1 cellular context compared by ENCODE assay signal in the genomic region with DNA sequence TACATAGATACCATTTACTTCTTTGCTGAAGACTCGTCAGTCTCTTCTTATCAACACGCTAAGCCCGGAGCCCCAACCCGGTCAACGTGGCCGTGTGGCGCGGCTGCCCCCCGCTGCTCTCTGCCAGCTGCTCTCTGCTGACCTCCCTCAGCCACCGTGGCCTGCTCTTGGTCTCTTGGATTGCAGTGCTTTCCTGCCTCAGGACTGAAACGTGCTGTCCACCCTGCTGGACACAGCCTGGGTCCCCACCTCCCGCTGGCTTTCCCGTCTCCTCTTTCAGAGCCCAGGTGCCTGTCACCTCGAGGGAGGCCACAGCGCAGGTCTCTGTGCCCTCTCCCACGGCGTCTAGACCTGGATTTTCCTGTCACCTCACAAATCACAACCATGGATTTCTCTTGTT.
TF ChIP-seq lines count a peak whose summit lies in the region.

No MANE protein-coding gene starts in this region.

TF ChIP-seq in GM23338, 12 proteins besides CTCF, POLR2A, EP300 and RAD21 (continued from another document):
- TF ChIP-seq NANOG (IDR thresholded peaks at IDR 0.05; ENCODE audit: borderline replicate concordance) (no peak), JUNB (IDR thresholded peaks at IDR 0.05; ENCODE audit: unreplicated experiment) (no peak), ZNF331 (CRISPR knock-in tag; IDR thresholded peaks at IDR 0.05; ENCODE audit: low read depth) (no peak), POLR2AphosphoS5 (IDR thresholded peaks at IDR 0.05; ENCODE audit: low read depth) (no peak), CREB1 (CRISPR knock-in tag; IDR thresholded peaks at IDR 0.05; ENCODE audit: low read depth) (no peak), STAT1 (IDR thresholded peaks at IDR 0.05; ENCODE audit: unreplicated experiment) (no peak), ZNF114 (CRISPR knock-in tag; IDR thresholded peaks at IDR 0.05) (no peak)
- TF ChIP-seq, protein P1, sequence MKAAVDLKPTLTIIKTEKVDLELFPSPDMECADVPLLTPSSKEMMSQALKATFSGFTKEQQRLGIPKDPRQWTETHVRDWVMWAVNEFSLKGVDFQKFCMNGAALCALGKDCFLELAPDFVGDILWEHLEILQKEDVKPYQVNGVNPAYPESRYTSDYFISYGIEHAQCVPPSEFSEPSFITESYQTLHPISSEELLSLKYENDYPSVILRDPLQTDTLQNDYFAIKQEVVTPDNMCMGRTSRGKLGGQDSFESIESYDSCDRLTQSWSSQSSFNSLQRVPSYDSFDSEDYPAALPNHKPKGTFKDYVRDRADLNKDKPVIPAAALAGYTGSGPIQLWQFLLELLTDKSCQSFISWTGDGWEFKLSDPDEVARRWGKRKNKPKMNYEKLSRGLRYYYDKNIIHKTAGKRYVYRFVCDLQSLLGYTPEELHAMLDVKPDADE (IDR thresholded peaks at IDR 0.05), result no peak
- TF ChIP-seq, protein P2, sequence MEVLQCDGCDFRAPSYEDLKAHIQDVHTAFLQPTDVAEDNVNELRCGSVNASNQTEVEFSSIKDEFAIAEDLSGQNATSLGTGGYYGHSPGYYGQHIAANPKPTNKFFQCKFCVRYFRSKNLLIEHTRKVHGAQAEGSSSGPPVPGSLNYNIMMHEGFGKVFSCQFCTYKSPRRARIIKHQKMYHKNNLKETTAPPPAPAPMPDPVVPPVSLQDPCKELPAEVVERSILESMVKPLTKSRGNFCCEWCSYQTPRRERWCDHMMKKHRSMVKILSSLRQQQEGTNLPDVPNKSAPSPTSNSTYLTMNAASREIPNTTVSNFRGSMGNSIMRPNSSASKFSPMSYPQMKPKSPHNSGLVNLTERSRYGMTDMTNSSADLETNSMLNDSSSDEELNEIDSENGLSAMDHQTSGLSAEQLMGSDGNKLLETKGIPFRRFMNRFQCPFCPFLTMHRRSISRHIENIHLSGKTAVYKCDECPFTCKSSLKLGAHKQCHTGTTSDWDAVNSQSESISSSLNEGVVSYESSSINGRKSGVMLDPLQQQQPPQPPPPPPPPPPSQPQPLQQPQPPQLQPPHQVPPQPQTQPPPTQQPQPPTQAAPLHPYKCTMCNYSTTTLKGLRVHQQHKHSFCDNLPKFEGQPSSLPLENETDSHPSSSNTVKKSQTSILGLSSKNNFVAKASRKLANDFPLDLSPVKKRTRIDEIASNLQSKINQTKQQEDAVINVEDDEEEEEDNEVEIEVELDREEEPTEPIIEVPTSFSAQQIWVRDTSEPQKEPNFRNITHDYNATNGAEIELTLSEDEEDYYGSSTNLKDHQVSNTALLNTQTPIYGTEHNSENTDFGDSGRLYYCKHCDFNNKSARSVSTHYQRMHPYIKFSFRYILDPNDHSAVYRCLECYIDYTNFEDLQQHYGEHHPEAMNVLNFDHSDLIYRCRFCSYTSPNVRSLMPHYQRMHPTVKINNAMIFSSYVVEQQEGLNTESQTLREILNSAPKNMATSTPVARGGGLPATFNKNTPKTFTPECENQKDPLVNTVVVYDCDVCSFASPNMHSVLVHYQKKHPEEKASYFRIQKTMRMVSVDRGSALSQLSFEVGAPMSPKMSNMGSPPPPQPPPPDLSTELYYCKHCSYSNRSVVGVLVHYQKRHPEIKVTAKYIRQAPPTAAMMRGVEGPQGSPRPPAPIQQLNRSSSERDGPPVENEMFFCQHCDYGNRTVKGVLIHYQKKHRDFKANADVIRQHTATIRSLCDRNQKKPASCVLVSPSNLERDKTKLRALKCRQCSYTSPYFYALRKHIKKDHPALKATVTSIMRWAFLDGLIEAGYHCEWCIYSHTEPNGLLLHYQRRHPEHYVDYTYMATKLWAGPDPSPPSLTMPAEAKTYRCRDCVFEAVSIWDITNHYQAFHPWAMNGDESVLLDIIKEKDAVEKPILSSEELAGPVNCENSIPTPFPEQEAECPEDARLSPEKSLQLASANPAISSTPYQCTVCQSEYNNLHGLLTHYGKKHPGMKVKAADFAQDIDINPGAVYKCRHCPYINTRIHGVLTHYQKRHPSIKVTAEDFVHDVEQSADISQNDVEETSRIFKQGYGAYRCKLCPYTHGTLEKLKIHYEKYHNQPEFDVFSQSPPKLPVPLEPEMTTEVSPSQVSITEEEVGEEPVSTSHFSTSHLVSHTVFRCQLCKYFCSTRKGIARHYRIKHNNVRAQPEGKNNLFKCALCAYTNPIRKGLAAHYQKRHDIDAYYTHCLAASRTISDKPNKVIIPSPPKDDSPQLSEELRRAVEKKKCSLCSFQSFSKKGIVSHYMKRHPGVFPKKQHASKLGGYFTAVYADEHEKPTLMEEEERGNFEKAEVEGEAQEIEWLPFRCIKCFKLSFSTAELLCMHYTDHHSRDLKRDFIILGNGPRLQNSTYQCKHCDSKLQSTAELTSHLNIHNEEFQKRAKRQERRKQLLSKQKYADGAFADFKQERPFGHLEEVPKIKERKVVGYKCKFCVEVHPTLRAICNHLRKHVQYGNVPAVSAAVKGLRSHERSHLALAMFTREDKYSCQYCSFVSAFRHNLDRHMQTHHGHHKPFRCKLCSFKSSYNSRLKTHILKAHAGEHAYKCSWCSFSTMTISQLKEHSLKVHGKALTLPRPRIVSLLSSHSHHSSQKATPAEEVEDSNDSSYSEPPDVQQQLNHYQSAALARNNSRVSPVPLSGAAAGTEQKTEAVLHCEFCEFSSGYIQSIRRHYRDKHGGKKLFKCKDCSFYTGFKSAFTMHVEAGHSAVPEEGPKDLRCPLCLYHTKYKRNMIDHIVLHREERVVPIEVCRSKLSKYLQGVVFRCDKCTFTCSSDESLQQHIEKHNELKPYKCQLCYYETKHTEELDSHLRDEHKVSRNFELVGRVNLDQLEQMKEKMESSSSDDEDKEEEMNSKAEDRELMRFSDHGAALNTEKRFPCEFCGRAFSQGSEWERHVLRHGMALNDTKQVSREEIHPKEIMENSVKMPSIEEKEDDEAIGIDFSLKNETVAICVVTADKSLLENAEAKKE (CRISPR knock-in tag; IDR thresholded peaks at IDR 0.05), result no peak
